Comparison of ENCODE assay signal across 25 cellular contexts in genomic region chr1:187922255-187922654, GRCh38.
DNase-seq lines count a peak whose midpoint lies in the region; ATAC-seq, FAIRE-seq and TF ChIP-seq lines count a peak whose summit lies in the region.
"Had no signal": no experiment of that assay in that cellular context is flagged by ENCODE, and none has a peak within 500 bp of the region (broad histone marks: within the 10 kb centered on the region; RNA-seq: fewer than 3 reads in every experiment).

No MANE protein-coding gene starts in this region.

- CTCF ChIA-PET in K562 (lab: Yijun Ruan, JAX; ENCODE audit: low intra/inter-chr PET ratio) = no interaction called here

- ATAC-seq in K562 (no peak), HG02973 (IDR thresholded peaks at IDR 0.05; ENCODE audit: unreplicated experiment) (no peak)
- ATAC-seq: CD8-positive, alpha-beta T cell; GM12878 had no signal

- no peaks in the 10 kb centered on the region for H3K9me3 ChIP-seq in K562 (replicated peaks; ENCODE audit: control insufficient read depth, insufficient read depth, low read depth, low read length)
- no peaks in the 10 kb centered on the region for H3K9me3 ChIP-seq in kidney (ENCODE audit: control insufficient read depth in 1 of 2, low read length in 2 of 2)
- H3K9me3 ChIP-seq: BLaER1 treated with 17β-estradiol and CSF1 and Interleukin-3, amounts not matched to agents 10 nM and 100 nM; Caco-2 had no signal

- H4K20me1 ChIP-seq in K562 (replicated peaks; ENCODE audit: control insufficient read depth, insufficient read depth, low read length) = no peaks in the 10 kb centered on the region
- H4K20me1 ChIP-seq: BLaER1 treated with 17β-estradiol and CSF1 and Interleukin-3, amounts not matched to agents 10 nM and 100 nM had no signal

- TF ChIP-seq POLR2A in K562 (conservative IDR thresholded peaks at IDR 0.05) = no peak

- POLR2A ChIA-PET in K562 (lab: Yijun Ruan, JAX) = no interaction called here

- intact Hi-C loops in K562 (cut with micrococcal nuclease) = no loop called here
- intact Hi-C loops in kidney (cut with DNase I) = no loop called here

- no peaks in the 10 kb centered on the region for H3K9me1 ChIP-seq in K562 (ENCODE audit: control insufficient read depth, insufficient read depth, low read length)

- no peak for TF ChIP-seq CTCF in D721Med (IDR thresholded peaks at IDR 0.05; ENCODE audit: insufficient read depth, missing control alignments)
- no peak for TF ChIP-seq CTCF in K562 (IDR thresholded peaks at IDR 0.05 in 2 of 3, conservative IDR thresholded peaks at IDR 0.05 in 1 of 3; ENCODE audit: insufficient read depth in 2 of 3, low read depth in 1 of 3, low read length in 3 of 3)
- no peak for TF ChIP-seq CTCF in kidney (IDR thresholded peaks at IDR 0.05; ENCODE audit: borderline replicate concordance, extremely low read depth, insufficient read depth)

- no peaks in the 10 kb centered on the region for H3K27me3 ChIP-seq in K562 (ENCODE audit: control insufficient read depth in 2 of 2, insufficient read depth in 2 of 2, low read length in 2 of 2)
- H3K27me3 ChIP-seq: BLaER1 treated with 17β-estradiol and CSF1 and Interleukin-3, amounts not matched to agents 10 nM and 100 nM had no signal

- no peak overlapping the region for H3K9ac ChIP-seq in K562 (ENCODE audit: insufficient read depth in 1 of 2, low read depth in 2 of 2, low read length in 2 of 2)
- no peak overlapping the region for H3K9ac ChIP-seq in kidney (ENCODE audit: low read length in 2 of 2)
- H3K9ac ChIP-seq: BLaER1 treated with 17β-estradiol and CSF1 and Interleukin-3, amounts not matched to agents 10 nM and 100 nM had no signal

- DNase-seq in NCI-H2227 (lab: John Stamatoyannopoulos, UW; ENCODE audit: unreplicated experiment) (peak; percentile 44), NCI-H2227 treated with DMSO at 0.1 percent for 48 hours (lab: John Stamatoyannopoulos, UW) (no peak), D721Med (ENCODE audit: insufficient read length, low spot score) (no peak), K562 (ENCODE audit: extremely low read depth in 1 of 4, low spot score in 3 of 4) (no peak), kidney (no peak), RKO (ENCODE audit: low spot score) (no peak)
- DNase-seq: 8988T; AML-193; Caco-2; Calu3; CD4-positive, alpha-beta T cell; CD8-positive, alpha-beta T cell; DMS 273 treated with DMSO at 0.1 percent for 48 hours; DMS153; DMS53; DMS79; DND-41; EL; GDM1 had no signal

- H3K36me3 ChIP-seq in K562 (ENCODE audit: control insufficient read depth, insufficient read depth, low read length) (no peaks in the 10 kb centered on the region), kidney (ENCODE audit: control insufficient read depth in 1 of 2, insufficient read depth in 2 of 2, low read length in 2 of 2) (no peaks in the 10 kb centered on the region)
- H3K36me3 ChIP-seq: BLaER1 treated with 17β-estradiol and CSF1 and Interleukin-3, amounts not matched to agents 10 nM and 100 nM had no signal

- in situ Hi-C loops in K562 (cut with MboI) = no loop called here

- no peak for TF ChIP-seq RAD21 in K562 (CRISPR knock-in tag; conservative IDR thresholded peaks at IDR 0.05 in 1 of 2, IDR thresholded peaks at IDR 0.05 in 1 of 2)

- H2AFZ ChIP-seq in K562 (ENCODE audit: low read depth, low read length) = no peak overlapping the region

- peak; percentile 66 for FAIRE-seq in D721Med (lab: Jason Lieb, UNC)
- no peak for FAIRE-seq in K562 (lab: Jason Lieb, UNC)
- FAIRE-seq in kidney (lab: Jason Lieb, UNC) = no peak
- FAIRE-seq: GM12878, GM12892, GM18507 had no signal

- H3K27ac ChIP-seq in K562 (ENCODE audit: extremely low read depth, low read depth, low read length) = no peak overlapping the region
- H3K27ac ChIP-seq in kidney (ENCODE audit: low read depth in 2 of 2, low read length in 2 of 2) = no peak overlapping the region
- H3K27ac ChIP-seq: BLaER1 treated with 17β-estradiol and CSF1 and Interleukin-3, amounts not matched to agents 10 nM and 100 nM; C4-2B had no signal

- BruUV-seq in K562 (replicated peaks; lab: Mats Ljungman, UMichigan) = no TSS peak

- H3K4me3 ChIP-seq in K562 = no peak overlapping the region
- H3K4me3 ChIP-seq in kidney (ENCODE audit: low read length in 2 of 2) = no peak overlapping the region
- H3K4me3 ChIP-seq: BLaER1 treated with 17β-estradiol and CSF1 and Interleukin-3, amounts not matched to agents 10 nM and 100 nM; GM12878 had no signal

- TF ChIP-seq EP300 in K562 (IDR thresholded peaks at IDR 0.05; ENCODE audit: low read length) = no peak

- H3K79me2 ChIP-seq in K562 (ENCODE audit: control insufficient read depth, insufficient read depth, low read length) = no peaks in the 10 kb centered on the region

- H3K4me2 ChIP-seq in K562 (ENCODE audit: insufficient read depth, low read length) = no peak overlapping the region
- H3K4me2 ChIP-seq: BLaER1 treated with 17β-estradiol and CSF1 and Interleukin-3, amounts not matched to agents 10 nM and 100 nM had no signal

- WGBS in K562 (ENCODE audit: insufficient coverage, low coverage, missing lambda C conversion rate) = 4% methylated on average over 2 of the region's 2 CpGs

- H3K4me1 ChIP-seq in K562 (replicated peaks in 1 of 2; ENCODE audit: control insufficient read depth in 2 of 2, insufficient read depth in 2 of 2, low read length in 2 of 2) = no peaks in the 10 kb centered on the region
- no peaks in the 10 kb centered on the region for H3K4me1 ChIP-seq in kidney (ENCODE audit: control insufficient read depth in 1 of 2, insufficient read depth in 1 of 2, low read depth in 1 of 2, low read length in 2 of 2)
- H3K4me1 ChIP-seq: BLaER1 treated with 17β-estradiol and CSF1 and Interleukin-3, amounts not matched to agents 10 nM and 100 nM; Caco-2 had no signal

TF ChIP-seq in K562, 482 proteins besides CTCF, POLR2A, EP300 and RAD21:
- peak; percentile 24; the same call in 1 of the 2 replicates for TF ChIP-seq ZNF316 (IDR thresholded peaks at IDR 0.05)
- TF ChIP-seq RBM39 (optimal IDR thresholded peaks at IDR 0.05; ENCODE audit: low read depth, low read length) = no peak
- TF ChIP-seq MAFG (tag; conservative IDR thresholded peaks at IDR 0.05) = 0 out of 2 replicates have a peak, but pooled peaks have one; percentile 8
- no peak for TF ChIP-seq ZBTB33 (CRISPR knock-in tag; IDR thresholded peaks at IDR 0.05)
